In genomic region chr14:67819563-67820411, GRCh38 we compare ENCODE assay signal across 8 cellular contexts. TPM values are rescaled to one million over a fixed set of nuclear protein-coding genes. Genes with fewer than 3 reads are reported as not detected.
A peak's percentile ranks its signal among the peaks of the same experiment; 100 is the strongest.
DNase-seq lines count a peak whose midpoint lies in the region; ATAC-seq and TF ChIP-seq lines count a peak whose summit lies in the region.

TSS of gene RAD51B (plus strand) at chr14:67819779.

- H3K27ac ChIP-seq in osteoblast (ENCODE audit: low read depth, low read length) (peak within 1 kb of the TSS; percentile 92), testis (peak within 1 kb of the TSS; percentile 15 to 59)

- H3K9me3 ChIP-seq in osteoblast (ENCODE audit: low read depth, low read length) (no peaks in the 10 kb centered on the region), testis (no peaks in the 10 kb centered on the region)

- no peak for TF ChIP-seq POLR2A in testis (IDR thresholded peaks at IDR 0.05)

- H3K27ac Mint-ChIP-seq in activated naive CD4-positive, alpha-beta T cell treated with anti-CD3 and anti-CD28 coated beads, Interleukin-2, amount 50 U/mL, for 72 hours: peak within 1 kb of the TSS; percentile 88 to 98

- peak; percentile 63 for ATAC-seq in HG02571 (IDR thresholded peaks at IDR 0.05; ENCODE audit: unreplicated experiment)
- peak; percentile 80 to 86 for ATAC-seq in activated naive CD4-positive, alpha-beta T cell treated with anti-CD3 and anti-CD28 coated beads, Interleukin-2, amount 50 U/mL, for 72 hours

- intact Hi-C loops in head of caudate nucleus (cut with DNase I) (no loop called here), testis (cut with DNase I; ENCODE audit: low total_unique reads) (no loop called here)

- H3K4me3 ChIP-seq in GM06990 (replicated peaks; ENCODE audit: low read depth, low read length): peak within 1 kb of the TSS; percentile 83
- peak within 1 kb of the TSS; percentile 80 for H3K4me3 ChIP-seq in osteoblast (ENCODE audit: insufficient read depth, low read length)
- H3K4me3 ChIP-seq in testis: peak within 1 kb of the TSS; percentile 68 to 84

- H3K36me3 ChIP-seq in GM06990 (ENCODE audit: control insufficient read depth, insufficient read depth, low read length) (no peaks in the 10 kb centered on the region), osteoblast (ENCODE audit: insufficient read depth, low read length) (no peaks in the 10 kb centered on the region), testis (ENCODE audit: low read depth, missing control alignments) (no peaks in the 10 kb centered on the region)

- peaks cover 14% of the 10 kb centered on the region for H3K79me2 ChIP-seq in osteoblast (ENCODE audit: insufficient read depth, low read length)

- no peaks in the 10 kb centered on the region for H3K27me3 ChIP-seq in GM06990 (replicated peaks; ENCODE audit: control insufficient read depth, insufficient read depth, low read length)
- H3K27me3 ChIP-seq in osteoblast (ENCODE audit: insufficient read depth, low read length): no peaks in the 10 kb centered on the region
- H3K27me3 ChIP-seq in testis: no peaks in the 10 kb centered on the region

- H3K4me1 ChIP-seq in osteoblast (ENCODE audit: insufficient read depth, low read length): peaks cover 25% of the 10 kb centered on the region
- peaks cover 11% of the 10 kb centered on the region for H3K4me1 ChIP-seq in testis

- no peaks in the 10 kb centered on the region for H3K9me3 Mint-ChIP-seq in activated naive CD4-positive, alpha-beta T cell treated with anti-CD3 and anti-CD28 coated beads, Interleukin-2, amount 50 U/mL, for 72 hours

- DNase-seq in GM06990 (ENCODE audit: extremely low read depth, insufficient read length) (peak; percentile 86), NCI-H1092 treated with DMSO at 0.1 percent for 48 hours (lab: John Stamatoyannopoulos, UW) (peak; percentile 89), SKM-1 treated with dmso at 0.1 percent for 144 hours (lab: John Stamatoyannopoulos, UW; ENCODE audit: unreplicated experiment) (peak; percentile 31), head of caudate nucleus (peak; percentile 78 to 95 (median 88)), osteoblast (ENCODE audit: insufficient read length, low spot score, missing footprints) (peak; percentile 91), testis (peak; percentile 95)
- peak; percentile 83 to 86 for DNase-seq in activated naive CD4-positive, alpha-beta T cell treated with anti-CD3 and anti-CD28 coated beads, Interleukin-2, amount 50 U/mL, for 72 hours (ENCODE audit: low spot score in 2 of 2)

- peak within 1 kb of the TSS; percentile 93 for H3K4me2 ChIP-seq in osteoblast (ENCODE audit: insufficient read depth, low read length)

- WGBS in testis, 2 donors: 0% methylated on average over 27 to 30 of the region's 30 CpGs

- TF ChIP-seq CTCF in GM06990 (IDR thresholded peaks at IDR 0.05; ENCODE audit: insufficient read depth, low read length, poor library complexity, severe bottlenecking) (no peak), osteoblast (IDR thresholded peaks at IDR 0.05; ENCODE audit: extremely low read depth, low read depth, low read length) (no peak), testis (IDR thresholded peaks at IDR 0.05) (no peak)

- no peaks in the 10 kb centered on the region for H4K20me1 ChIP-seq in osteoblast (ENCODE audit: insufficient read depth, low read length)

- H3K36me3 Mint-ChIP-seq in activated naive CD4-positive, alpha-beta T cell treated with anti-CD3 and anti-CD28 coated beads, Interleukin-2, amount 50 U/mL, for 72 hours: peaks cover 4 to 6% of the 10 kb centered on the region in 2 donors

- H2AFZ ChIP-seq in osteoblast (ENCODE audit: low read length): peak within 1 kb of the TSS; percentile 95

RNA-seq across cellular contexts. Expression of gene RAD51B, which starts in this region (rescaled TPM):
- 10 to 100 TPM; 36.5 to 53.0 TPM for total RNA-seq in activated naive CD4-positive, alpha-beta T cell treated with anti-CD3 and anti-CD28 coated beads, Interleukin-2, amount 50 U/mL, for 72 hours
- total RNA-seq in osteoblast (13.8 and 22.4 TPM in 2 replicates), testis (10 to 100 TPM; 19.1 to 22.5 TPM)
- polyA plus RNA-seq in testis (ENCODE audit: insufficient read depth, low read depth, low replicate concordance): 5.5 TPM

Comparison
In these comparisons a context has a peak if more than half of its experiments do, and no peak if none do; other contexts are left out.
1. Peak in every context shown above with its lines: DNase-seq, ATAC-seq, H3K4me3 ChIP-seq and H3K27ac ChIP-seq.
2. DNase-seq: peak in every context shown above with its lines; median percentile 95 in testis; 91 in osteoblast; 89 in NCI-H1092 treated with DMSO at 0.1 percent for 48 hours; 88 in head of caudate nucleus; 86 in GM06990; 84 in activated naive CD4-positive, alpha-beta T cell treated with anti-CD3 and anti-CD28 coated beads, Interleukin-2, amount 50 U/mL, for 72 hours; 31 in SKM-1 treated with dmso at 0.1 percent for 144 hours.